Comparison of ENCODE assay signal across 8 cellular contexts in genomic region chr17:81238490-81238814, GRCh38. TPM values are rescaled to one million over a fixed set of nuclear protein-coding genes. Genes with fewer than 3 reads are reported as not detected.
A peak's percentile ranks its signal among the peaks of the same experiment; 100 is the strongest.
DNase-seq lines count a peak whose midpoint lies in the region; ATAC-seq, FAIRE-seq and TF ChIP-seq lines count a peak whose summit lies in the region.

No MANE protein-coding gene starts in this region.

- H3K27me3 ChIP-seq in kidney epithelial cell (ENCODE audit: control insufficient read depth, insufficient read depth, low read length) (no peaks in the 10 kb centered on the region), tibial nerve (no peaks in the 10 kb centered on the region)

- intact Hi-C loops in activated naive CD4-positive, alpha-beta T cell treated with anti-CD3 and anti-CD28 coated beads for 36 hours (cut with micrococcal nuclease) = loop anchor here (2.0 to 5.0 kb wide), 4 partner anchors 56 to 1136 kb away; partner anchors contain the start of genes GAA and SLC38A10

- DNase-seq in activated naive CD4-positive, alpha-beta T cell treated with anti-CD3 and anti-CD28 coated beads for 36 hours = no peak
- DNase-seq in activated naive CD4-positive, alpha-beta T cell (lab: John Stamatoyannopoulos, UW) = no peak
- DNase-seq in activated CD4-positive, alpha-beta memory T cell treated with anti-CD3 and anti-CD28 coated beads, Interleukin-2, amount 10 ng/mL, durations not matched to agents 7 days and 5 days = no peak
- DNase-seq in kidney epithelial cell (ENCODE audit: low read depth) = no peak
- DNase-seq in tibial nerve (ENCODE audit: low spot score in 2 of 2) = no peak
- DNase-seq in iPS-NIHi11 (ENCODE audit: low spot score) = no peak
- DNase-seq in left lobe of liver (ENCODE audit: low spot score) = no peak
- DNase-seq in D721Med (ENCODE audit: insufficient read length, low spot score) = no peak

- POLR2A ChIA-PET in activated CD4-positive, alpha-beta memory T cell treated with anti-CD3 and anti-CD28 coated beads, Interleukin-2, amount 10 ng/mL, durations not matched to agents 7 days and 5 days (lab: Charles Lee) = interaction anchor here (0.7 to 2.6 kb wide), 20 partner anchors 8 to 464 kb away, joined by 3 to 18 read pairs (median 4); partner anchors contain the start of genes ACTG1, CEP131, MRPL12 and SLC38A10

- no peaks in the 10 kb centered on the region for H3K27me3 Mint-ChIP-seq in activated naive CD4-positive, alpha-beta T cell treated with anti-CD3 and anti-CD28 coated beads for 36 hours (ENCODE audit: low read depth)
- no peaks in the 10 kb centered on the region for H3K27me3 Mint-ChIP-seq in activated CD4-positive, alpha-beta memory T cell treated with anti-CD3 and anti-CD28 coated beads, Interleukin-2, amount 10 ng/mL, durations not matched to agents 7 days and 5 days

- H3K27ac Mint-ChIP-seq in activated naive CD4-positive, alpha-beta T cell treated with anti-CD3 and anti-CD28 coated beads for 36 hours = no peak overlapping the region
- H3K27ac Mint-ChIP-seq in activated CD4-positive, alpha-beta memory T cell treated with anti-CD3 and anti-CD28 coated beads, Interleukin-2, amount 10 ng/mL, durations not matched to agents 7 days and 5 days = no peak overlapping the region

- peaks cover 37% of the 10 kb centered on the region for H3K4me1 Mint-ChIP-seq in activated naive CD4-positive, alpha-beta T cell treated with anti-CD3 and anti-CD28 coated beads for 36 hours (ENCODE audit: low read depth)
- H3K4me1 Mint-ChIP-seq in activated CD4-positive, alpha-beta memory T cell treated with anti-CD3 and anti-CD28 coated beads, Interleukin-2, amount 10 ng/mL, durations not matched to agents 7 days and 5 days = peaks cover 41% of the 10 kb centered on the region

- no peak for TF ChIP-seq CTCF in kidney epithelial cell (IDR thresholded peaks at IDR 0.05; ENCODE audit: insufficient read depth, low read length, poor library complexity, severe bottlenecking)
- TF ChIP-seq CTCF in tibial nerve (IDR thresholded peaks at IDR 0.05) = no peak
- no peak for TF ChIP-seq CTCF in D721Med (IDR thresholded peaks at IDR 0.05; ENCODE audit: insufficient read depth, missing control alignments)

- peak overlapping the region; percentile 89 for H3K4me3 ChIP-seq in kidney epithelial cell (ENCODE audit: low read depth, low read length)
- peak overlapping the region; percentile 68 to 100 (median 95) for H3K4me3 ChIP-seq in tibial nerve

- ATAC-seq in left lobe of liver = no peak

- TF ChIP-seq POLR2A in tibial nerve (IDR thresholded peaks at IDR 0.05) = no peak

- H3K9me3 Mint-ChIP-seq in activated naive CD4-positive, alpha-beta T cell treated with anti-CD3 and anti-CD28 coated beads for 36 hours = no peaks in the 10 kb centered on the region
- no peaks in the 10 kb centered on the region for H3K9me3 Mint-ChIP-seq in activated CD4-positive, alpha-beta memory T cell treated with anti-CD3 and anti-CD28 coated beads, Interleukin-2, amount 10 ng/mL, durations not matched to agents 7 days and 5 days

- H3K36me3 Mint-ChIP-seq in activated naive CD4-positive, alpha-beta T cell treated with anti-CD3 and anti-CD28 coated beads for 36 hours (ENCODE audit: low read depth) = peaks cover 14% of the 10 kb centered on the region
- peaks cover 13% of the 10 kb centered on the region for H3K36me3 Mint-ChIP-seq in activated CD4-positive, alpha-beta memory T cell treated with anti-CD3 and anti-CD28 coated beads, Interleukin-2, amount 10 ng/mL, durations not matched to agents 7 days and 5 days (ENCODE audit: low read depth)

- peak overlapping the region; percentile 90 for H3K4me3 Mint-ChIP-seq in activated naive CD4-positive, alpha-beta T cell treated with anti-CD3 and anti-CD28 coated beads for 36 hours
- H3K4me3 Mint-ChIP-seq in activated CD4-positive, alpha-beta memory T cell treated with anti-CD3 and anti-CD28 coated beads, Interleukin-2, amount 10 ng/mL, durations not matched to agents 7 days and 5 days = peak overlapping the region; percentile 84

- CTCF ChIA-PET in activated naive CD4-positive, alpha-beta T cell treated with anti-CD3 and anti-CD28 coated beads for 36 hours (lab: Charles Lee) = interaction anchor here (0.6 to 1.3 kb wide), 3 partner anchors 137 to 246 kb away, joined by 4 to 5 read pairs (median 4); no protein-coding TSS in a partner anchor
- CTCF ChIA-PET in activated CD4-positive, alpha-beta memory T cell treated with anti-CD3 and anti-CD28 coated beads, Interleukin-2, amount 10 ng/mL, durations not matched to agents 7 days and 5 days (lab: Charles Lee) = interaction anchor here (0.8 to 1.5 kb wide), 7 partner anchors 10 to 247 kb away, joined by 3 to 6 read pairs (median 3); partner anchors contain the start of gene CEP131

- no peaks in the 10 kb centered on the region for H3K36me3 ChIP-seq in kidney epithelial cell (ENCODE audit: control insufficient read depth, insufficient read depth, low read length)
- H3K36me3 ChIP-seq in tibial nerve = peaks cover 0 to 50% (median 0%) of the 10 kb centered on the region in 3 donors

- H3K27ac ChIP-seq in tibial nerve = peak overlapping the region in 3 of 4 donors; percentile 49 to 80 (median 73)

- FAIRE-seq in D721Med (lab: Jason Lieb, UNC) = no peak

- no peaks in the 10 kb centered on the region for H3K9me3 ChIP-seq in tibial nerve

- WGBS in tibial nerve, 2 donors = 0% methylated on average over 1 to 12 of the region's 26 CpGs

- peaks cover 4 to 58% (median 25%) of the 10 kb centered on the region in 4 donors for H3K4me1 ChIP-seq in tibial nerve

- no peak for TF ChIP-seq EP300 in tibial nerve (IDR thresholded peaks at IDR 0.05)

RNA-seq across cellular contexts. Expression of gene TEPSIN, which starts 0.4 kb away (rescaled TPM):
- 10 to 100 TPM; 21.7 to 25.9 TPM for total RNA-seq in activated naive CD4-positive, alpha-beta T cell treated with anti-CD3 and anti-CD28 coated beads for 36 hours
- 10 to 100 TPM; 55.0 to 55.4 TPM for total RNA-seq in activated CD4-positive, alpha-beta memory T cell treated with anti-CD3 and anti-CD28 coated beads, Interleukin-2, amount 10 ng/mL, durations not matched to agents 7 days and 5 days
- total RNA-seq in kidney epithelial cell (17.0 and 30.6 TPM in 2 replicates), tibial nerve (100 to 1,000 TPM in 1 of 4 donors, 10 to 100 TPM in 3; 41.5 to 102 (median 73.9) TPM), left lobe of liver (33.9 TPM)

RNA-seq across cellular contexts. Expression of gene NDUFAF8, which starts 0.7 kb away (rescaled TPM):
- total RNA-seq in activated naive CD4-positive, alpha-beta T cell treated with anti-CD3 and anti-CD28 coated beads for 36 hours = 10 to 100 TPM; 75.7 to 77.0 TPM
- total RNA-seq in activated CD4-positive, alpha-beta memory T cell treated with anti-CD3 and anti-CD28 coated beads, Interleukin-2, amount 10 ng/mL, durations not matched to agents 7 days and 5 days = 10 to 100 TPM; 27.8 to 33.5 TPM
- total RNA-seq in kidney epithelial cell (45.9 and 63.1 TPM in 2 replicates), tibial nerve (10 to 100 TPM; 27.8 to 73.0 (median 61.1) TPM), left lobe of liver (33.3 TPM)

RNA-seq across cellular contexts. Expression of gene CEP131, which starts 15.7 kb away (rescaled TPM):
- 1 to 10 TPM; 9.4 to 9.8 TPM for total RNA-seq in activated naive CD4-positive, alpha-beta T cell treated with anti-CD3 and anti-CD28 coated beads for 36 hours
- total RNA-seq in activated CD4-positive, alpha-beta memory T cell treated with anti-CD3 and anti-CD28 coated beads, Interleukin-2, amount 10 ng/mL, durations not matched to agents 7 days and 5 days = 10 to 100 TPM; 10.1 to 11.6 TPM
- total RNA-seq in kidney epithelial cell (26.2 and 26.3 TPM in 2 replicates), tibial nerve (10 to 100 TPM in 3 of 4 donors, 1 to 10 TPM in 1; 9.2 to 35.0 (median 20.9) TPM), left lobe of liver (2.1 TPM)

RNA-seq across cellular contexts. Expression of gene SLC38A10, which starts 56.7 kb away (rescaled TPM):
- 10 to 100 TPM; 29.1 to 31.9 TPM for total RNA-seq in activated naive CD4-positive, alpha-beta T cell treated with anti-CD3 and anti-CD28 coated beads for 36 hours
- total RNA-seq in activated CD4-positive, alpha-beta memory T cell treated with anti-CD3 and anti-CD28 coated beads, Interleukin-2, amount 10 ng/mL, durations not matched to agents 7 days and 5 days = 100 to 1,000 TPM; 112 to 114 TPM
- total RNA-seq in kidney epithelial cell (100 and 120 TPM in 2 replicates), tibial nerve (100 to 1,000 TPM in 2 of 4 donors, 10 to 100 TPM in 2; 80.0 to 149 (median 123) TPM), left lobe of liver (101 TPM)
